ENCODE assay signal across 1 cellular context in the genomic region with DNA sequence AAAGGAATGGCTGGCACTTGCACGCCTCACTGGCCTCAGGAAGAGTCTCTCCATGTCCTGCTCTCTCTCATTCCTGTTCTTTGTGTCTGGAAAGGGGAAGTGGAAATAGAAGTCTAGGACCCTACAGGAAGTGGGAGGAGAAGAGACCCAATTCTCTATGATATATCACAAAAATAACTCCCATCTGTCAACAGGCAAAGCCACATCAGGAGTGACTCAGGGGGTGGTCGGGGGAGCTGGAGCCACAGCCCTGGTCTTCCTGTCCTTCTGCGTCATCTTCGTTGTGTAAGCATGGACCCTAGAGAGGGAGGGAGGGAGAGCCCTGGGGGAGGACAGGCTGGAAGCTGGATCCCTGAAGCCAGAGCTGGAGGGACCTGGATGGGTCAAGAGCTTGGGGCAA.
TF ChIP-seq lines count a peak whose summit lies in the region.

No MANE protein-coding gene starts in this region.

TF ChIP-seq in K562, 482 proteins besides CTCF, POLR2A, EP300 and RAD21 (continued from another document and continues in another):
- TF ChIP-seq, protein P1, sequence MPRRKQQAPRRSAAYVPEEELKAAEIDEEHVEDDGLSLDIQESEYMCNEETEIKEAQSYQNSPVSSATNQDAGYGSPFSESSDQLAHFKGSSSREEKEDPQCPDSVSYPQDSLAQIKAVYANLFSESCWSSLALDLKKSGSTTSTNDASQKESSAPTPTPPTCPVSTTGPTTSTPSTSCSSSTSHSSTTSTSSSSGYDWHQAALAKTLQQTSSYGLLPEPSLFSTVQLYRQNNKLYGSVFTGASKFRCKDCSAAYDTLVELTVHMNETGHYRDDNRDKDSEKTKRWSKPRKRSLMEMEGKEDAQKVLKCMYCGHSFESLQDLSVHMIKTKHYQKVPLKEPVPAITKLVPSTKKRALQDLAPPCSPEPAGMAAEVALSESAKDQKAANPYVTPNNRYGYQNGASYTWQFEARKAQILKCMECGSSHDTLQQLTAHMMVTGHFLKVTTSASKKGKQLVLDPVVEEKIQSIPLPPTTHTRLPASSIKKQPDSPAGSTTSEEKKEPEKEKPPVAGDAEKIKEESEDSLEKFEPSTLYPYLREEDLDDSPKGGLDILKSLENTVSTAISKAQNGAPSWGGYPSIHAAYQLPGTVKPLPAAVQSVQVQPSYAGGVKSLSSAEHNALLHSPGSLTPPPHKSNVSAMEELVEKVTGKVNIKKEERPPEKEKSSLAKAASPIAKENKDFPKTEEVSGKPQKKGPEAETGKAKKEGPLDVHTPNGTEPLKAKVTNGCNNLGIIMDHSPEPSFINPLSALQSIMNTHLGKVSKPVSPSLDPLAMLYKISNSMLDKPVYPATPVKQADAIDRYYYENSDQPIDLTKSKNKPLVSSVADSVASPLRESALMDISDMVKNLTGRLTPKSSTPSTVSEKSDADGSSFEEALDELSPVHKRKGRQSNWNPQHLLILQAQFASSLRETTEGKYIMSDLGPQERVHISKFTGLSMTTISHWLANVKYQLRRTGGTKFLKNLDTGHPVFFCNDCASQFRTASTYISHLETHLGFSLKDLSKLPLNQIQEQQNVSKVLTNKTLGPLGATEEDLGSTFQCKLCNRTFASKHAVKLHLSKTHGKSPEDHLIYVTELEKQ (CRISPR knock-in tag; IDR thresholded peaks at IDR 0.05) = no peak
- TF ChIP-seq DIDO1 (tag; IDR thresholded peaks at IDR 0.05; ENCODE audit: low read depth) (no peak), FOXJ3 (CRISPR knock-in tag; IDR thresholded peaks at IDR 0.05) (no peak), TRIM24 (IDR thresholded peaks at IDR 0.05) (peak in 1 of 2 experiments; percentile 53; a peak in 1 of 4 replicates), RBBP5 (IDR thresholded peaks at IDR 0.05; ENCODE audit: borderline replicate concordance, insufficient read depth, low read length, poor library complexity, severe bottlenecking) (no peak), MTA2 (IDR thresholded peaks at IDR 0.05; ENCODE audit: low read depth) (no peak), FOSL1 (tag; conservative IDR thresholded peaks at IDR 0.05) (peak; percentile 94), MECOM (CRISPR knock-in tag; IDR thresholded peaks at IDR 0.05) (no peak), ELF1 (tag; IDR thresholded peaks at IDR 0.05) (peak; percentile 28; the same call in 1 of the 2 replicates), JUN (IDR thresholded peaks at IDR 0.05; ENCODE audit: borderline replicate concordance, low read depth, low read length) (peak; percentile 85; the same call in 1 of the 2 replicates), JUN (CRISPR knock-in tag; IDR thresholded peaks at IDR 0.05; ENCODE audit: borderline replicate concordance) (no peak), MAFF (IDR thresholded peaks at IDR 0.05; ENCODE audit: low read length) (no peak), TSC22D4 (tag; IDR thresholded peaks at IDR 0.05) (no peak), CHD4 (IDR thresholded peaks at IDR 0.05; ENCODE audit: insufficient read depth, insufficient replicate concordance, low read depth, low read length, poor library complexity, severe bottlenecking) (no peak), FOXA3 (CRISPR knock-in tag; conservative IDR thresholded peaks at IDR 0.05 in 1 of 2, IDR thresholded peaks at IDR 0.05 in 1 of 2) (0 out of 4 replicates have a peak, but pooled peaks of 1 of the 2 experiments have one; percentile 60), NONO (IDR thresholded peaks at IDR 0.05; ENCODE audit: low read depth in 2 of 2, low read length in 1 of 2) (no peak), MCM5 (IDR thresholded peaks at IDR 0.05; ENCODE audit: low read depth) (no peak), CBFA2T3 (IDR thresholded peaks at IDR 0.05) (peak; percentile 60), PTBP1 (IDR thresholded peaks at IDR 0.05; ENCODE audit: low read depth, low read length) (no peak), ZZZ3 (IDR thresholded peaks at IDR 0.05) (no peak), CEBPG (CRISPR knock-in tag; IDR thresholded peaks at IDR 0.05) (no peak), CEBPG (tag; conservative IDR thresholded peaks at IDR 0.05 in 1 of 2, IDR thresholded peaks at IDR 0.05 in 1 of 2) (peak in 1 of 2 experiments; percentile 49; a peak in 2 of 4 replicates), PHB2 (IDR thresholded peaks at IDR 0.05; ENCODE audit: low read depth) (no peak), SMARCE1 (IDR thresholded peaks at IDR 0.05) (peak; percentile 84), NEUROD1 (IDR thresholded peaks at IDR 0.05; ENCODE audit: borderline replicate concordance, low read depth, low read length, partially characterized antibody) (peak; percentile 68), ZSCAN29 (IDR thresholded peaks at IDR 0.05) (no peak), MXI1 (IDR thresholded peaks at IDR 0.05; ENCODE audit: low read depth, low read length) (no peak), ETV5 (CRISPR knock-in tag; IDR thresholded peaks at IDR 0.05; ENCODE audit: low read depth) (peak; percentile 89), ATF7 (IDR thresholded peaks at IDR 0.05) (peak; percentile 60; the same call in 1 of the 2 replicates), ZC3H4 (CRISPR knock-in tag; IDR thresholded peaks at IDR 0.05; ENCODE audit: borderline replicate concordance) (no peak), CHCHD3 (CRISPR knock-in tag; IDR thresholded peaks at IDR 0.05) (no peak), PRPF4 (IDR thresholded peaks at IDR 0.05; ENCODE audit: insufficient read depth, low read depth, low read length, poor library complexity, severe bottlenecking) (no peak), NFRKB (IDR thresholded peaks at IDR 0.05; ENCODE audit: low read depth) (no peak), NCOA6 (IDR thresholded peaks at IDR 0.05) (no peak), FOXK2 (conservative IDR thresholded peaks at IDR 0.05 in 1 of 2, IDR thresholded peaks at IDR 0.05 in 1 of 2; ENCODE audit: low read depth in 2 of 2) (0 out of 4 replicates have a peak, but pooled peaks have one; percentile 34 to 46)
- TF ChIP-seq, protein P2, sequence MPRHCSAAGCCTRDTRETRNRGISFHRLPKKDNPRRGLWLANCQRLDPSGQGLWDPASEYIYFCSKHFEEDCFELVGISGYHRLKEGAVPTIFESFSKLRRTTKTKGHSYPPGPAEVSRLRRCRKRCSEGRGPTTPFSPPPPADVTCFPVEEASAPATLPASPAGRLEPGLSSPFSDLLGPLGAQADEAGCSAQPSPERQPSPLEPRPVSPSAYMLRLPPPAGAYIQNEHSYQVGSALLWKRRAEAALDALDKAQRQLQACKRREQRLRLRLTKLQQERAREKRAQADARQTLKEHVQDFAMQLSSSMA (CRISPR knock-in tag; IDR thresholded peaks at IDR 0.05) = no peak
- TF ChIP-seq, protein P3, sequence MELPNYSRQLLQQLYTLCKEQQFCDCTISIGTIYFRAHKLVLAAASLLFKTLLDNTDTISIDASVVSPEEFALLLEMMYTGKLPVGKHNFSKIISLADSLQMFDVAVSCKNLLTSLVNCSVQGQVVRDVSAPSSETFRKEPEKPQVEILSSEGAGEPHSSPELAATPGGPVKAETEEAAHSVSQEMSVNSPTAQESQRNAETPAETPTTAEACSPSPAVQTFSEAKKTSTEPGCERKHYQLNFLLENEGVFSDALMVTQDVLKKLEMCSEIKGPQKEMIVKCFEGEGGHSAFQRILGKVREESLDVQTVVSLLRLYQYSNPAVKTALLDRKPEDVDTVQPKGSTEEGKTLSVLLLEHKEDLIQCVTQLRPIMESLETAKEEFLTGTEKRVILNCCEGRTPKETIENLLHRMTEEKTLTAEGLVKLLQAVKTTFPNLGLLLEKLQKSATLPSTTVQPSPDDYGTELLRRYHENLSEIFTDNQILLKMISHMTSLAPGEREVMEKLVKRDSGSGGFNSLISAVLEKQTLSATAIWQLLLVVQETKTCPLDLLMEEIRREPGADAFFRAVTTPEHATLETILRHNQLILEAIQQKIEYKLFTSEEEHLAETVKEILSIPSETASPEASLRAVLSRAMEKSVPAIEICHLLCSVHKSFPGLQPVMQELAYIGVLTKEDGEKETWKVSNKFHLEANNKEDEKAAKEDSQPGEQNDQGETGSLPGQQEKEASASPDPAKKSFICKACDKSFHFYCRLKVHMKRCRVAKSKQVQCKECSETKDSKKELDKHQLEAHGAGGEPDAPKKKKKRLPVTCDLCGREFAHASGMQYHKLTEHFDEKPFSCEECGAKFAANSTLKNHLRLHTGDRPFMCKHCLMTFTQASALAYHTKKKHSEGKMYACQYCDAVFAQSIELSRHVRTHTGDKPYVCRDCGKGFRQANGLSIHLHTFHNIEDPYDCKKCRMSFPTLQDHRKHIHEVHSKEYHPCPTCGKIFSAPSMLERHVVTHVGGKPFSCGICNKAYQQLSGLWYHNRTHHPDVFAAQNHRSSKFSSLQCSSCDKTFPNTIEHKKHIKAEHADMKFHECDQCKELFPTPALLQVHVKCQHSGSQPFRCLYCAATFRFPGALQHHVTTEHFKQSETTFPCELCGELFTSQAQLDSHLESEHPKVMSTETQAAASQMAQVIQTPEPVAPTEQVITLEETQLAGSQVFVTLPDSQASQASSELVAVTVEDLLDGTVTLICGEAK (IDR thresholded peaks at IDR 0.05) = peak; percentile 54
- TF ChIP-seq, protein P3 (CRISPR knock-in tag; IDR thresholded peaks at IDR 0.05) = no peak
- TF ChIP-seq, protein P4, sequence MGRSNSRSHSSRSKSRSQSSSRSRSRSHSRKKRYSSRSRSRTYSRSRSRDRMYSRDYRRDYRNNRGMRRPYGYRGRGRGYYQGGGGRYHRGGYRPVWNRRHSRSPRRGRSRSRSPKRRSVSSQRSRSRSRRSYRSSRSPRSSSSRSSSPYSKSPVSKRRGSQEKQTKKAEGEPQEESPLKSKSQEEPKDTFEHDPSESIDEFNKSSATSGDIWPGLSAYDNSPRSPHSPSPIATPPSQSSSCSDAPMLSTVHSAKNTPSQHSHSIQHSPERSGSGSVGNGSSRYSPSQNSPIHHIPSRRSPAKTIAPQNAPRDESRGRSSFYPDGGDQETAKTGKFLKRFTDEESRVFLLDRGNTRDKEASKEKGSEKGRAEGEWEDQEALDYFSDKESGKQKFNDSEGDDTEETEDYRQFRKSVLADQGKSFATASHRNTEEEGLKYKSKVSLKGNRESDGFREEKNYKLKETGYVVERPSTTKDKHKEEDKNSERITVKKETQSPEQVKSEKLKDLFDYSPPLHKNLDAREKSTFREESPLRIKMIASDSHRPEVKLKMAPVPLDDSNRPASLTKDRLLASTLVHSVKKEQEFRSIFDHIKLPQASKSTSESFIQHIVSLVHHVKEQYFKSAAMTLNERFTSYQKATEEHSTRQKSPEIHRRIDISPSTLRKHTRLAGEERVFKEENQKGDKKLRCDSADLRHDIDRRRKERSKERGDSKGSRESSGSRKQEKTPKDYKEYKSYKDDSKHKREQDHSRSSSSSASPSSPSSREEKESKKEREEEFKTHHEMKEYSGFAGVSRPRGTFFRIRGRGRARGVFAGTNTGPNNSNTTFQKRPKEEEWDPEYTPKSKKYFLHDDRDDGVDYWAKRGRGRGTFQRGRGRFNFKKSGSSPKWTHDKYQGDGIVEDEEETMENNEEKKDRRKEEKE (IDR thresholded peaks at IDR 0.05; ENCODE audit: borderline replicate concordance in 1 of 2, control insufficient read depth in 1 of 2, low read depth in 2 of 2, low read length in 1 of 2) = no peak
- TF ChIP-seq, protein P5, sequence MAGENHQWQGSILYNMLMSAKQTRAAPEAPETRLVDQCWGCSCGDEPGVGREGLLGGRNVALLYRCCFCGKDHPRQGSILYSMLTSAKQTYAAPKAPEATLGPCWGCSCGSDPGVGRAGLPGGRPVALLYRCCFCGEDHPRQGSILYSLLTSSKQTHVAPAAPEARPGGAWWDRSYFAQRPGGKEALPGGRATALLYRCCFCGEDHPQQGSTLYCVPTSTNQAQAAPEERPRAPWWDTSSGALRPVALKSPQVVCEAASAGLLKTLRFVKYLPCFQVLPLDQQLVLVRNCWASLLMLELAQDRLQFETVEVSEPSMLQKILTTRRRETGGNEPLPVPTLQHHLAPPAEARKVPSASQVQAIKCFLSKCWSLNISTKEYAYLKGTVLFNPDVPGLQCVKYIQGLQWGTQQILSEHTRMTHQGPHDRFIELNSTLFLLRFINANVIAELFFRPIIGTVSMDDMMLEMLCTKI (IDR thresholded peaks at IDR 0.05; ENCODE audit: partially characterized antibody) = no peak
- TF ChIP-seq, protein P6, sequence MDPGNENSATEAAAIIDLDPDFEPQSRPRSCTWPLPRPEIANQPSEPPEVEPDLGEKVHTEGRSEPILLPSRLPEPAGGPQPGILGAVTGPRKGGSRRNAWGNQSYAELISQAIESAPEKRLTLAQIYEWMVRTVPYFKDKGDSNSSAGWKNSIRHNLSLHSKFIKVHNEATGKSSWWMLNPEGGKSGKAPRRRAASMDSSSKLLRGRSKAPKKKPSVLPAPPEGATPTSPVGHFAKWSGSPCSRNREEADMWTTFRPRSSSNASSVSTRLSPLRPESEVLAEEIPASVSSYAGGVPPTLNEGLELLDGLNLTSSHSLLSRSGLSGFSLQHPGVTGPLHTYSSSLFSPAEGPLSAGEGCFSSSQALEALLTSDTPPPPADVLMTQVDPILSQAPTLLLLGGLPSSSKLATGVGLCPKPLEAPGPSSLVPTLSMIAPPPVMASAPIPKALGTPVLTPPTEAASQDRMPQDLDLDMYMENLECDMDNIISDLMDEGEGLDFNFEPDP (CRISPR knock-in tag; IDR thresholded peaks at IDR 0.05) = no peak
- TF ChIP-seq, protein P7, sequence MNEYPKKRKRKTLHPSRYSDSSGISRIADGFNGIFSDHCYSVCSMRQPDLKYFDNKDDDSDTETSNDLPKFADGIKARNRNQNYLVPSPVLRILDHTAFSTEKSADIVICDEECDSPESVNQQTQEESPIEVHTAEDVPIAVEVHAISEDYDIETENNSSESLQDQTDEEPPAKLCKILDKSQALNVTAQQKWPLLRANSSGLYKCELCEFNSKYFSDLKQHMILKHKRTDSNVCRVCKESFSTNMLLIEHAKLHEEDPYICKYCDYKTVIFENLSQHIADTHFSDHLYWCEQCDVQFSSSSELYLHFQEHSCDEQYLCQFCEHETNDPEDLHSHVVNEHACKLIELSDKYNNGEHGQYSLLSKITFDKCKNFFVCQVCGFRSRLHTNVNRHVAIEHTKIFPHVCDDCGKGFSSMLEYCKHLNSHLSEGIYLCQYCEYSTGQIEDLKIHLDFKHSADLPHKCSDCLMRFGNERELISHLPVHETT (CRISPR knock-in tag; conservative IDR thresholded peaks at IDR 0.05 in 1 of 2, IDR thresholded peaks at IDR 0.05 in 1 of 2) = no peak
